9 cellular contexts compared by ENCODE assay signal in the genomic region with DNA sequence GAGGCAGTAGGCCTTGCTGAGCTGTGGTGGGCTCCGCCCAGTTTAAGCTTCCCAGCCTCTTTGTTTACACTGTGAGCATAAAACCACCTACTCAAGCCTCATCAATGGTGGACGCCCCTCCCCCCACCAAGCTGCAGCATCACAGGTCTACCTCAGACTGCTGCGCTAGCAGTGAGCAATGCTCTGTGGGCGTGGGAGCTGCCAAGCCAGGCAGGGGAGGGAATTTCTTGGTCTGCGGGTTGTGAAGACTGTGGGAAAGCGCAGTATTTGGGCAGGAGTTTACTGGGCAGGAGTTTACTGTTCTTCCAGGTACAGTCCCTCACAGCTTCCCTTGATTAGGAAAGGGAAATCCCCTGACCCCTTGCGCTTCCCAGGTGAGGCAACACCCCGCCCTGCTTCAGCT.
DNase-seq lines count a peak whose midpoint lies in the region; ATAC-seq and TF ChIP-seq lines count a peak whose summit lies in the region.
"Had no signal": no experiment of that assay in that cellular context is flagged by ENCODE, and none has a peak within 500 bp of the region (broad histone marks: within the 10 kb centered on the region; RNA-seq: fewer than 3 reads in every experiment).

No MANE protein-coding gene starts in this region.

- ATAC-seq in T-helper 17 cell (peak; percentile 94), GM19035 (IDR thresholded peaks at IDR 0.05; ENCODE audit: unreplicated experiment) (no peak)

- H3K4me1 Mint-ChIP-seq in T-helper 17 cell, result no peaks in the 10 kb centered on the region
- H3K4me1 Mint-ChIP-seq: activated B cell treated with CpG ODN at 0.5 μM for 24 hours had no signal

- no peak for TF ChIP-seq CTCF in fibroblast of villous mesenchyme (IDR thresholded peaks at IDR 0.05; ENCODE audit: insufficient read depth, low read depth, low read length)

- peaks cover 5% of the 10 kb centered on the region for H3K27me3 Mint-ChIP-seq in T-helper 17 cell

- peaks cover 2% of the 10 kb centered on the region for H3K36me3 Mint-ChIP-seq in T-helper 17 cell (ENCODE audit: low read depth)

- H3K27ac Mint-ChIP-seq in T-helper 17 cell, result no peak overlapping the region
- H3K27ac Mint-ChIP-seq: activated B cell treated with CpG ODN at 0.5 μM for 24 hours had no signal

- peak; percentile 30 for DNase-seq in activated CD8-positive, alpha-beta memory T cell treated with anti-CD3 and anti-CD28 coated beads, Interleukin-2, amount 50 U/mL, for 4 hours
- no peak for DNase-seq in activated CD8-positive, alpha-beta memory T cell treated with anti-CD3 and anti-CD28 coated beads, Interleukin-2, amount 50 U/mL, for 48 hours
- DNase-seq in T-helper 17 cell (peak in 2 of 3 donors; percentile 13 to 40), fibroblast of villous mesenchyme (ENCODE audit: low read depth) (peak; percentile 2), epidermal melanocyte (ENCODE audit: insufficient read length, low spot score) (no peak), DMS114 treated with DMSO at 0.1 percent for 48 hours (lab: John Stamatoyannopoulos, UW; ENCODE audit: unreplicated experiment) (no peak)
- DNase-seq in stimulated activated CD4-positive, alpha-beta T cell treated with anti-CD3 and anti-CD28 coated beads, TNF-alpha, amount 100 ng/mL, for 48 hours (ENCODE audit: low read depth in 3 of 3), result peak in 2 of 3 donors; percentile 2 to 15
- DNase-seq: activated B cell treated with CpG ODN at 0.5 μM for 24 hours had no signal

- peak overlapping the region; percentile 37 for H3K4me3 Mint-ChIP-seq in T-helper 17 cell
- H3K4me3 Mint-ChIP-seq: activated B cell treated with CpG ODN at 0.5 μM for 24 hours had no signal

- no peak overlapping the region for H3K4me3 ChIP-seq in fibroblast of villous mesenchyme (ENCODE audit: low read depth, low read length)

- H3K9me3 ChIP-seq in T-helper 17 cell (ENCODE audit: control insufficient read depth, low read length, poor library complexity, severe bottlenecking), result no peaks in the 10 kb centered on the region

Comparison
In these comparisons a context has a peak if more than half of its experiments do, and no peak if none do; other contexts are left out.
1. DNase-seq: peak in activated CD8-positive, alpha-beta memory T cell treated with anti-CD3 and anti-CD28 coated beads, Interleukin-2, amount 50 U/mL, for 4 hours (single experiment), T-helper 17 cell (2 of 3), fibroblast of villous mesenchyme (single experiment) and stimulated activated CD4-positive, alpha-beta T cell treated with anti-CD3 and anti-CD28 coated beads, TNF-alpha, amount 100 ng/mL, for 48 hours (2 of 3); none in activated CD8-positive, alpha-beta memory T cell treated with anti-CD3 and anti-CD28 coated beads, Interleukin-2, amount 50 U/mL, for 48 hours (single experiment), epidermal melanocyte (single experiment) and DMS114 treated with DMSO at 0.1 percent for 48 hours (single experiment).